2 cellular contexts compared by ENCODE assay signal in genomic region chr14:105223260-105223659, GRCh38.
TF ChIP-seq lines count a peak whose summit lies in the region.

No MANE protein-coding gene starts in this region.

TF ChIP-seq in Ishikawa, 13 proteins besides CTCF, POLR2A, EP300 and RAD21:
- no peak for TF ChIP-seq EGR1 (IDR thresholded peaks at IDR 0.05)
- TF ChIP-seq, protein P1, sequence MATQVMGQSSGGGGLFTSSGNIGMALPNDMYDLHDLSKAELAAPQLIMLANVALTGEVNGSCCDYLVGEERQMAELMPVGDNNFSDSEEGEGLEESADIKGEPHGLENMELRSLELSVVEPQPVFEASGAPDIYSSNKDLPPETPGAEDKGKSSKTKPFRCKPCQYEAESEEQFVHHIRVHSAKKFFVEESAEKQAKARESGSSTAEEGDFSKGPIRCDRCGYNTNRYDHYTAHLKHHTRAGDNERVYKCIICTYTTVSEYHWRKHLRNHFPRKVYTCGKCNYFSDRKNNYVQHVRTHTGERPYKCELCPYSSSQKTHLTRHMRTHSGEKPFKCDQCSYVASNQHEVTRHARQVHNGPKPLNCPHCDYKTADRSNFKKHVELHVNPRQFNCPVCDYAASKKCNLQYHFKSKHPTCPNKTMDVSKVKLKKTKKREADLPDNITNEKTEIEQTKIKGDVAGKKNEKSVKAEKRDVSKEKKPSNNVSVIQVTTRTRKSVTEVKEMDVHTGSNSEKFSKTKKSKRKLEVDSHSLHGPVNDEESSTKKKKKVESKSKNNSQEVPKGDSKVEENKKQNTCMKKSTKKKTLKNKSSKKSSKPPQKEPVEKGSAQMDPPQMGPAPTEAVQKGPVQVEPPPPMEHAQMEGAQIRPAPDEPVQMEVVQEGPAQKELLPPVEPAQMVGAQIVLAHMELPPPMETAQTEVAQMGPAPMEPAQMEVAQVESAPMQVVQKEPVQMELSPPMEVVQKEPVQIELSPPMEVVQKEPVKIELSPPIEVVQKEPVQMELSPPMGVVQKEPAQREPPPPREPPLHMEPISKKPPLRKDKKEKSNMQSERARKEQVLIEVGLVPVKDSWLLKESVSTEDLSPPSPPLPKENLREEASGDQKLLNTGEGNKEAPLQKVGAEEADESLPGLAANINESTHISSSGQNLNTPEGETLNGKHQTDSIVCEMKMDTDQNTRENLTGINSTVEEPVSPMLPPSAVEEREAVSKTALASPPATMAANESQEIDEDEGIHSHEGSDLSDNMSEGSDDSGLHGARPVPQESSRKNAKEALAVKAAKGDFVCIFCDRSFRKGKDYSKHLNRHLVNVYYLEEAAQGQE (IDR thresholded peaks at IDR 0.05; ENCODE audit: low read depth), result no peak
- TF ChIP-seq, protein P2, sequence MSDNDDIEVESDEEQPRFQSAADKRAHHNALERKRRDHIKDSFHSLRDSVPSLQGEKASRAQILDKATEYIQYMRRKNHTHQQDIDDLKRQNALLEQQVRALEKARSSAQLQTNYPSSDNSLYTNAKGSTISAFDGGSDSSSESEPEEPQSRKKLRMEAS (IDR thresholded peaks at IDR 0.05), result peak; percentile 78

TF ChIP-seq in H1, 55 proteins besides CTCF, POLR2A, EP300 and RAD21:
- TF ChIP-seq BCL11A (IDR thresholded peaks at IDR 0.05; ENCODE audit: low read depth in 2 of 2, low read length in 2 of 2) (no peak), SIN3A (conservative IDR thresholded peaks at IDR 0.05 in 1 of 2, IDR thresholded peaks at IDR 0.05 in 1 of 2; ENCODE audit: low read depth in 1 of 2, low read length in 2 of 2) (no peak), KDM1A (IDR thresholded peaks at IDR 0.05; ENCODE audit: borderline replicate concordance, low read length) (no peak), HDAC6 (IDR thresholded peaks at IDR 0.05; ENCODE audit: low read depth, low read length) (no peak), USF2 (IDR thresholded peaks at IDR 0.05; ENCODE audit: low read length) (no peak), TAF7 (optimal IDR thresholded peaks at IDR 0.05; ENCODE audit: borderline replicate concordance, low read depth, low read length) (no peak), RFX5 (IDR thresholded peaks at IDR 0.05; ENCODE audit: borderline replicate concordance, low read depth, low read length) (no peak), KDM5A (IDR thresholded peaks at IDR 0.05; ENCODE audit: low read length) (no peak), EZH2 (IDR thresholded peaks at IDR 0.05; ENCODE audit: low read depth, low read length, severe bottlenecking) (no peak), GTF2F1 (IDR thresholded peaks at IDR 0.05; ENCODE audit: borderline replicate concordance, low read depth, low read length) (no peak), SRF (IDR thresholded peaks at IDR 0.05; ENCODE audit: low read depth, low read length) (no peak), SIX5 (IDR thresholded peaks at IDR 0.05; ENCODE audit: low read depth, low read length) (no peak), CEBPB (IDR thresholded peaks at IDR 0.05; ENCODE audit: low read depth, low read length) (no peak), RNF2 (IDR thresholded peaks at IDR 0.05; ENCODE audit: borderline replicate concordance, low read depth, low read length, missing control alignments, poor library complexity, severe bottlenecking) (no peak), SP2 (IDR thresholded peaks at IDR 0.05; ENCODE audit: low read length) (no peak), CHD7 (IDR thresholded peaks at IDR 0.05; ENCODE audit: insufficient replicate concordance, low read length) (no peak), JUND (IDR thresholded peaks at IDR 0.05; ENCODE audit: low read length) (no peak)
- TF ChIP-seq, protein P3, sequence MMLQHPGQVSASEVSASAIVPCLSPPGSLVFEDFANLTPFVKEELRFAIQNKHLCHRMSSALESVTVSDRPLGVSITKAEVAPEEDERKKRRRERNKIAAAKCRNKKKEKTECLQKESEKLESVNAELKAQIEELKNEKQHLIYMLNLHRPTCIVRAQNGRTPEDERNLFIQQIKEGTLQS (IDR thresholded peaks at IDR 0.05; ENCODE audit: insufficient read depth, low read depth, low read length), result no peak
- TF ChIP-seq, protein P4, sequence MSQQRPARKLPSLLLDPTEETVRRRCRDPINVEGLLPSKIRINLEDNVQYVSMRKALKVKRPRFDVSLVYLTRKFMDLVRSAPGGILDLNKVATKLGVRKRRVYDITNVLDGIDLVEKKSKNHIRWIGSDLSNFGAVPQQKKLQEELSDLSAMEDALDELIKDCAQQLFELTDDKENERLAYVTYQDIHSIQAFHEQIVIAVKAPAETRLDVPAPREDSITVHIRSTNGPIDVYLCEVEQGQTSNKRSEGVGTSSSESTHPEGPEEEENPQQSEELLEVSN (IDR thresholded peaks at IDR 0.05), result no peak
- TF ChIP-seq, protein P2 (IDR thresholded peaks at IDR 0.05), result no peak
TF ChIP-seq in H1: peak in this region for 0.
